In genomic region chr14:92581966-92582566, GRCh38 we compare ENCODE assay signal across 2 cellular contexts.
TF ChIP-seq lines count a peak whose summit lies in the region.

No MANE protein-coding gene starts in this region.

TF ChIP-seq in IMR-90, 13 proteins besides CTCF, POLR2A, EP300 and RAD21:
- TF ChIP-seq BHLHE40 (IDR thresholded peaks at IDR 0.05; ENCODE audit: low read depth, low read length) (no peak), NFE2L2 (IDR thresholded peaks at IDR 0.05; ENCODE audit: low read depth, low read length) (no peak), RFX5 (IDR thresholded peaks at IDR 0.05; ENCODE audit: low read depth, low read length) (no peak), CEBPB (IDR thresholded peaks at IDR 0.05; ENCODE audit: low read depth, low read length) (no peak), ELK1 (IDR thresholded peaks at IDR 0.05; ENCODE audit: borderline replicate concordance, low read depth, low read length) (no peak), FOS (IDR thresholded peaks at IDR 0.05; ENCODE audit: low read depth, low read length) (no peak), MXI1 (IDR thresholded peaks at IDR 0.05; ENCODE audit: borderline replicate concordance, low read depth, low read length) (no peak), MAFK (IDR thresholded peaks at IDR 0.05; ENCODE audit: low read depth, low read length) (no peak), RCOR1 (IDR thresholded peaks at IDR 0.05; ENCODE audit: insufficient replicate concordance, low read length) (no peak), SMC3 (IDR thresholded peaks at IDR 0.05; ENCODE audit: low read depth, low read length) (no peak), CHD1 (IDR thresholded peaks at IDR 0.05; ENCODE audit: low read depth, low read length) (no peak)

TF ChIP-seq in GM12878, 131 proteins besides CTCF, POLR2A, EP300 and RAD21 (continues in another document):
- no peak for TF ChIP-seq PAX8 (IDR thresholded peaks at IDR 0.05)
- no peak for TF ChIP-seq MYC (IDR thresholded peaks at IDR 0.05; ENCODE audit: insufficient read depth, insufficient read length, insufficient replicate concordance, low read length, severe bottlenecking)
- TF ChIP-seq ZBED1 (IDR thresholded peaks at IDR 0.05; ENCODE audit: borderline replicate concordance): 0 out of 2 replicates have a peak, but pooled peaks have one; percentile 38
- TF ChIP-seq CHD4 (IDR thresholded peaks at IDR 0.05): no peak
- TF ChIP-seq JUND (IDR thresholded peaks at IDR 0.05; ENCODE audit: low read depth, low read length): 0 out of 2 replicates have a peak, but pooled peaks have one; percentile 29
- TF ChIP-seq MEF2B (IDR thresholded peaks at IDR 0.05; ENCODE audit: partially characterized antibody, poor library complexity, severe bottlenecking): peak; percentile 70
- peak; percentile 66 to 70; a peak in 2 of 4 replicates for TF ChIP-seq BHLHE40 (IDR thresholded peaks at IDR 0.05; ENCODE audit: borderline replicate concordance in 1 of 2, low read depth in 2 of 2, low read length in 1 of 2)
- TF ChIP-seq, protein P1, sequence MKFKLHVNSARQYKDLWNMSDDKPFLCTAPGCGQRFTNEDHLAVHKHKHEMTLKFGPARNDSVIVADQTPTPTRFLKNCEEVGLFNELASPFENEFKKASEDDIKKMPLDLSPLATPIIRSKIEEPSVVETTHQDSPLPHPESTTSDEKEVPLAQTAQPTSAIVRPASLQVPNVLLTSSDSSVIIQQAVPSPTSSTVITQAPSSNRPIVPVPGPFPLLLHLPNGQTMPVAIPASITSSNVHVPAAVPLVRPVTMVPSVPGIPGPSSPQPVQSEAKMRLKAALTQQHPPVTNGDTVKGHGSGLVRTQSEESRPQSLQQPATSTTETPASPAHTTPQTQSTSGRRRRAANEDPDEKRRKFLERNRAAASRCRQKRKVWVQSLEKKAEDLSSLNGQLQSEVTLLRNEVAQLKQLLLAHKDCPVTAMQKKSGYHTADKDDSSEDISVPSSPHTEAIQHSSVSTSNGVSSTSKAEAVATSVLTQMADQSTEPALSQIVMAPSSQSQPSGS (IDR thresholded peaks at IDR 0.05; ENCODE audit: low read length): no peak
- no peak for TF ChIP-seq TCF3 (IDR thresholded peaks at IDR 0.05; ENCODE audit: borderline replicate concordance, insufficient read depth, low read depth, low read length)
- TF ChIP-seq ZSCAN29 (IDR thresholded peaks at IDR 0.05): no peak
- TF ChIP-seq MTA2 (IDR thresholded peaks at IDR 0.05; ENCODE audit: low read depth): peak; percentile 62; the same call in 1 of the 2 replicates
- no peak for TF ChIP-seq ZBTB33 (IDR thresholded peaks at IDR 0.05)
- peak; percentile 25; the same call in 1 of the 2 replicates for TF ChIP-seq CREM (IDR thresholded peaks at IDR 0.05; ENCODE audit: low read depth)
- TF ChIP-seq SKIL (IDR thresholded peaks at IDR 0.05; ENCODE audit: low read depth, poor library complexity, severe bottlenecking): peak; percentile 70
- TF ChIP-seq MEF2A (IDR thresholded peaks at IDR 0.05; ENCODE audit: insufficient read depth, low read depth, low read length): 0 out of 2 replicates have a peak, but pooled peaks have one; percentile 27
- no peak for TF ChIP-seq TCF12 (IDR thresholded peaks at IDR 0.05; ENCODE audit: low read depth, low read length)
- TF ChIP-seq PKNOX1 (IDR thresholded peaks at IDR 0.05): no peak
- TF ChIP-seq TCF7 (IDR thresholded peaks at IDR 0.05; ENCODE audit: borderline replicate concordance): no peak
- TF ChIP-seq JUNB (IDR thresholded peaks at IDR 0.05): no peak
- TF ChIP-seq YBX1 (IDR thresholded peaks at IDR 0.05): no peak
- TF ChIP-seq, protein P2, sequence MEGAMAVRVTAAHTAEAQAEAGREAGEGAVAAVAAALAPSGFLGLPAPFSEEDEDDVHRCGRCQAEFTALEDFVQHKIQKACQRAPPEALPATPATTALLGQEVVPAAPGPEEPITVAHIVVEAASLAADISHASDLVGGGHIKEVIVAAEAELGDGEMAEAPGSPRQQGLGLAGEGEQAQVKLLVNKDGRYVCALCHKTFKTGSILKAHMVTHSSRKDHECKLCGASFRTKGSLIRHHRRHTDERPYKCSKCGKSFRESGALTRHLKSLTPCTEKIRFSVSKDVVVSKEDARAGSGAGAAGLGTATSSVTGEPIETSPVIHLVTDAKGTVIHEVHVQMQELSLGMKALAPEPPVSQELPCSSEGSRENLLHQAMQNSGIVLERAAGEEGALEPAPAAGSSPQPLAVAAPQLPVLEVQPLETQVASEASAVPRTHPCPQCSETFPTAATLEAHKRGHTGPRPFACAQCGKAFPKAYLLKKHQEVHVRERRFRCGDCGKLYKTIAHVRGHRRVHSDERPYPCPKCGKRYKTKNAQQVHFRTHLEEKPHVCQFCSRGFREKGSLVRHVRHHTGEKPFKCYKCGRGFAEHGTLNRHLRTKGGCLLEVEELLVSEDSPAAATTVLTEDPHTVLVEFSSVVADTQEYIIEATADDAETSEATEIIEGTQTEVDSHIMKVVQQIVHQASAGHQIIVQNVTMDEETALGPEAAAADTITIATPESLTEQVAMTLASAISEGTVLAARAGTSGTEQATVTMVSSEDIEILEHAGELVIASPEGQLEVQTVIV (IDR thresholded peaks at IDR 0.05; ENCODE audit: borderline replicate concordance, partially characterized antibody): no peak
- TF ChIP-seq SMAD5 (IDR thresholded peaks at IDR 0.05; ENCODE audit: low read depth): no peak
- no peak for TF ChIP-seq ASH2L (IDR thresholded peaks at IDR 0.05; ENCODE audit: borderline replicate concordance, low read depth)
- no peak for TF ChIP-seq HDGF (IDR thresholded peaks at IDR 0.05)
- 0 out of 2 replicates have a peak, but pooled peaks have one; percentile 31 for TF ChIP-seq NFIC (IDR thresholded peaks at IDR 0.05; ENCODE audit: low read depth, low read length)
- peak; percentile 43; the same call in 1 of the 2 replicates for TF ChIP-seq MTA3 (IDR thresholded peaks at IDR 0.05; ENCODE audit: borderline replicate concordance, low read length)
- TF ChIP-seq ZBTB40 (IDR thresholded peaks at IDR 0.05; ENCODE audit: borderline replicate concordance): no peak
- peak; percentile 83 for TF ChIP-seq RUNX3 (IDR thresholded peaks at IDR 0.05; ENCODE audit: low read length)
- TF ChIP-seq, protein P3, sequence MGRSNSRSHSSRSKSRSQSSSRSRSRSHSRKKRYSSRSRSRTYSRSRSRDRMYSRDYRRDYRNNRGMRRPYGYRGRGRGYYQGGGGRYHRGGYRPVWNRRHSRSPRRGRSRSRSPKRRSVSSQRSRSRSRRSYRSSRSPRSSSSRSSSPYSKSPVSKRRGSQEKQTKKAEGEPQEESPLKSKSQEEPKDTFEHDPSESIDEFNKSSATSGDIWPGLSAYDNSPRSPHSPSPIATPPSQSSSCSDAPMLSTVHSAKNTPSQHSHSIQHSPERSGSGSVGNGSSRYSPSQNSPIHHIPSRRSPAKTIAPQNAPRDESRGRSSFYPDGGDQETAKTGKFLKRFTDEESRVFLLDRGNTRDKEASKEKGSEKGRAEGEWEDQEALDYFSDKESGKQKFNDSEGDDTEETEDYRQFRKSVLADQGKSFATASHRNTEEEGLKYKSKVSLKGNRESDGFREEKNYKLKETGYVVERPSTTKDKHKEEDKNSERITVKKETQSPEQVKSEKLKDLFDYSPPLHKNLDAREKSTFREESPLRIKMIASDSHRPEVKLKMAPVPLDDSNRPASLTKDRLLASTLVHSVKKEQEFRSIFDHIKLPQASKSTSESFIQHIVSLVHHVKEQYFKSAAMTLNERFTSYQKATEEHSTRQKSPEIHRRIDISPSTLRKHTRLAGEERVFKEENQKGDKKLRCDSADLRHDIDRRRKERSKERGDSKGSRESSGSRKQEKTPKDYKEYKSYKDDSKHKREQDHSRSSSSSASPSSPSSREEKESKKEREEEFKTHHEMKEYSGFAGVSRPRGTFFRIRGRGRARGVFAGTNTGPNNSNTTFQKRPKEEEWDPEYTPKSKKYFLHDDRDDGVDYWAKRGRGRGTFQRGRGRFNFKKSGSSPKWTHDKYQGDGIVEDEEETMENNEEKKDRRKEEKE (IDR thresholded peaks at IDR 0.05): no peak
- no peak for TF ChIP-seq GATAD2B (conservative IDR thresholded peaks at IDR 0.05; ENCODE audit: low read depth)
- TF ChIP-seq ZNF384 (IDR thresholded peaks at IDR 0.05; ENCODE audit: borderline replicate concordance, low read depth, low read length): peak; percentile 86
- TF ChIP-seq SMARCA5 (IDR thresholded peaks at IDR 0.05): no peak
- no peak for TF ChIP-seq CEBPB (IDR thresholded peaks at IDR 0.05; ENCODE audit: borderline replicate concordance in 1 of 2, low read depth in 2 of 2, low read length in 2 of 2)
- TF ChIP-seq BCL3 (IDR thresholded peaks at IDR 0.05; ENCODE audit: borderline replicate concordance, insufficient read depth, low read depth, low read length, poor library complexity, severe bottlenecking): no peak
- no peak for TF ChIP-seq MXI1 (IDR thresholded peaks at IDR 0.05; ENCODE audit: low read depth, low read length)
- TF ChIP-seq, protein P4, sequence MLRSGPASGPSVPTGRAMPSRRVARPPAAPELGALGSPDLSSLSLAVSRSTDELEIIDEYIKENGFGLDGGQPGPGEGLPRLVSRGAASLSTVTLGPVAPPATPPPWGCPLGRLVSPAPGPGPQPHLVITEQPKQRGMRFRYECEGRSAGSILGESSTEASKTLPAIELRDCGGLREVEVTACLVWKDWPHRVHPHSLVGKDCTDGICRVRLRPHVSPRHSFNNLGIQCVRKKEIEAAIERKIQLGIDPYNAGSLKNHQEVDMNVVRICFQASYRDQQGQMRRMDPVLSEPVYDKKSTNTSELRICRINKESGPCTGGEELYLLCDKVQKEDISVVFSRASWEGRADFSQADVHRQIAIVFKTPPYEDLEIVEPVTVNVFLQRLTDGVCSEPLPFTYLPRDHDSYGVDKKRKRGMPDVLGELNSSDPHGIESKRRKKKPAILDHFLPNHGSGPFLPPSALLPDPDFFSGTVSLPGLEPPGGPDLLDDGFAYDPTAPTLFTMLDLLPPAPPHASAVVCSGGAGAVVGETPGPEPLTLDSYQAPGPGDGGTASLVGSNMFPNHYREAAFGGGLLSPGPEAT (IDR thresholded peaks at IDR 0.05; ENCODE audit: low read depth): peak; percentile 41
